25 cellular contexts compared by ENCODE assay signal in the genomic region with DNA sequence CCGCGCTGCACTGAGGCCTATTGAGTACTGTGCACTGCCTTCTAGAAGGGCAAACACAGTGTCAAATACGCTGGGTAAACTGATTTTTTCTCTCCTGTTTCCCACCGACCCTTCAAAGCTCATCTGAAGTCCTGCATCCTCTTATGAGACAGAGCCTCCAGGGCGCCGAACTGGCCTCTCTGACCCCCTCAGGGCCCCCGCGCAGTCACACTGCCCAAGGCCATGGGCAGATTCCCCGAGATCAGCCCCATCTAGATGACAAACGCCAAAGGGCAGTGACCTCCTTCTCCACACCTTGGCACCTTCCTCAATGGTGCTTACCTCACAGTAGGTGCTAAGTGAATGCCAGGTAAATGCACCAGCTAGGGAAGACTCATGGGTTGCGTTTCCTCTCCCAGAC.
"Had no signal": no experiment of that assay in that cellular context is flagged by ENCODE, and none has a peak within 500 bp of the region (broad histone marks: within the 10 kb centered on the region; RNA-seq: fewer than 3 reads in every experiment).

No MANE protein-coding gene starts in this region.

- H3K4me1 ChIP-seq: SJSA1 had no signal

- H3K36me3 ChIP-seq: SJSA1 had no signal

- H3K27me3 Mint-ChIP-seq: IgD-negative memory B cell had no signal

- H3K36me3 Mint-ChIP-seq: IgD-negative memory B cell had no signal

- FAIRE-seq: HTR-8/SVneo, K562, RCC 7860 had no signal

- DNase-seq: Kasumi-1, MM.1S, NCI-H1092 treated with DMSO at 0.1 percent for 48 hours, NCI-H1436, NCI-H187, NCI-H2029, NCI-H2081 treated with DMSO at 0.1 percent for 48 hours, NCI-H2171, NCI-H226, NCI-H446, NCI-H510A, NCI-H524 treated with DMSO at 0.1 percent for 48 hours, NCI-H69, NCI-H774, Right ventricle myocardium superior, RPMI8226, SIG-M5 had no signal

- H3K27ac Mint-ChIP-seq: IgD-negative memory B cell had no signal

- H3K27me3 ChIP-seq: SJSA1 had no signal

- H3K9me3 Mint-ChIP-seq: IgD-negative memory B cell had no signal

- H3K4me3 ChIP-seq: K562, SJSA1, SK-N-MC had no signal

- H3K27ac ChIP-seq: HL-60, KMS-11, SJSA1, SK-N-MC had no signal

- H3K4me1 Mint-ChIP-seq: IgD-negative memory B cell had no signal

- H3K9me3 ChIP-seq: SJSA1 had no signal

- ATAC-seq: K562 had no signal
